17 cellular contexts compared by ENCODE assay signal in genomic region chr6:139603554-139603953, GRCh38.
"Had no signal": no experiment of that assay in that cellular context is flagged by ENCODE, and none has a peak within 500 bp of the region (broad histone marks: within the 10 kb centered on the region; RNA-seq: fewer than 3 reads in every experiment).

No MANE protein-coding gene starts in this region.

- H3K4me3 ChIP-seq: dorsolateral prefrontal cortex, gastrocnemius medialis, heart right ventricle, lung, psoas muscle, right lobe of liver, skin epidermis, uterus had no signal

- H3K36me3 ChIP-seq: gastrocnemius medialis, heart right ventricle, right lobe of liver, uterus had no signal

- DNase-seq: central memory CD4-positive, alpha-beta T cell; cortex of kidney; dorsolateral prefrontal cortex; effector CD8-positive, alpha-beta T cell; gastrocnemius medialis; heart right ventricle; left cardiac atrium; left ventricle myocardium superior; natural killer cell; psoas muscle; retina; right lobe of liver; stimulated activated CD4-positive, alpha-beta T cell treated with anti-CD3 and anti-CD28 coated beads, Interleukin-2, amount 100 ng/mL, for 48 hours; stimulated activated naive CD4-positive, alpha-beta T cell treated with Interleukin-2 at 50 U/mL for 16 hours; uterus had no signal

- H3K4me1 ChIP-seq: uterus had no signal

- H3K9me3 ChIP-seq: gastrocnemius medialis, psoas muscle, right lobe of liver, uterus had no signal

- H3K27ac ChIP-seq: dorsolateral prefrontal cortex, gastrocnemius medialis, heart right ventricle, psoas muscle, right lobe of liver, skin epidermis, uterus had no signal

- ATAC-seq: gastrocnemius medialis, heart right ventricle, left cardiac atrium, left ventricle myocardium superior, natural killer cell, psoas muscle, right lobe of liver had no signal

- H3K27me3 ChIP-seq: dorsolateral prefrontal cortex, gastrocnemius medialis, heart right ventricle, right lobe of liver, uterus had no signal
